6 cellular contexts compared by ENCODE assay signal in genomic region chr20:22264917-22265316, GRCh38.
"Had no signal": no experiment of that assay in that cellular context is flagged by ENCODE, and none has a peak within 500 bp of the region (broad histone marks: within the 10 kb centered on the region; RNA-seq: fewer than 3 reads in every experiment).

No MANE protein-coding gene starts in this region.

- ATAC-seq: GM23338, K562 had no signal

- H3K27ac ChIP-seq: HL-60 had no signal

- H2AFZ ChIP-seq: GM23338 had no signal

- H3K4me2 ChIP-seq: GM23338 had no signal

- H3K4me3 ChIP-seq: GM23338, K562 had no signal

- DNase-seq: H9, HCEC 1CT, IMR-90 had no signal
